ENCODE assay signal across 1 cellular context in the genomic region with DNA sequence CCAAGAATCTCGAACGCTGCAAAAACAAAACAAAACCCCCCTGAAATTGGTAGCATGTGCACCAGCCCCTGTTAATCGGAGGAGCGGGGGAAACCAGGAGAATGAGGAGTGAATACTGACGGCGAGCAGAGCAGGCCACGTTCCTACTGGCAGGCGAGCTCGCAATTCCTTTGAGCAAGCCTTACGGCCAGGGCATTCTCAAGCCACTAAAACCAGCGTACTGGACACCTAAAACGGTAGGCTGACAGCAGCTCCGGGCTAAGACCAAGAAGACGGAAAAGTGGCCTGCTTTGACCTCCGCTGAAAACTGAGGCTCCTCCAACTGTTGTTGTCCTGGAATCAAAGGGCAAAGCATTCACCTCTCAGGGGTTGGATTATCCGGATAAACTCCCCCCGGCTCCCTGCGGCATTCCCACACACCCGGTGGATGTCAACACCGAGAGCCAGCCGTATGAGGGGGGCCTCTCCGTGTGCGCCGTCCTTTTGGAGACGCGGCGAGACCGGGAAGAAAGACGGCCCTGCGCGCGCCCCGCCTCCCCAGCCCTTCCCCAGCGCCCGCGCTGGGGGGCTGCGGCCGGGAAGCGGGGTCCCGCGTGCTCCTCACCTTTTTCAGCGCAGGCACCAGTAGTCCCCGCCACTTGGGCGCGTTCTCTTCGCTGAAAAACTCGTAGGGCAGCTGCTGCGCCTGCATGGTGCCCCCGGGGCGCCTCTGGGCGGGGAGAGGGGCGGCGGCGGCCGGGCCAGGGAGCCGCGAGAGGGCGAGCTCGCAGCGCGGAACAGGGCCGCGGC.
TF ChIP-seq lines count a peak whose summit lies in the region.

No MANE protein-coding gene starts in this region.

TF ChIP-seq in HEK293, 187 proteins besides CTCF, POLR2A, EP300 and RAD21 (continued from another document):
- TF ChIP-seq KLF10 (tag by site-specific recombination; IDR thresholded peaks at IDR 0.05) (0 out of 2 replicates have a peak, but pooled peaks have one; percentile 22), ZNF19 (tag by site-specific recombination; IDR thresholded peaks at IDR 0.05; ENCODE audit: low read depth) (no peak), ZIC2 (tag by site-specific recombination; IDR thresholded peaks at IDR 0.05) (peak; percentile 27; the same call in 1 of the 2 replicates), SP3 (tag by site-specific recombination; IDR thresholded peaks at IDR 0.05) (peak; percentile 26; the same call in 1 of the 2 replicates), ZNF335 (tag by site-specific recombination; conservative IDR thresholded peaks at IDR 0.05) (peak; percentile 81), ZNF600 (tag by site-specific recombination; IDR thresholded peaks at IDR 0.05) (peak; percentile 54; the same call in 1 of the 2 replicates), ZNF660 (tag by site-specific recombination; IDR thresholded peaks at IDR 0.05) (0 out of 2 replicates have a peak, but pooled peaks have one; percentile 14), ZBTB20 (tag by site-specific recombination; IDR thresholded peaks at IDR 0.05) (peak; percentile 48; the same call in 1 of the 2 replicates), ZNF747 (tag by site-specific recombination; IDR thresholded peaks at IDR 0.05) (no peak), SP2 (tag by site-specific recombination; IDR thresholded peaks at IDR 0.05) (peak; percentile 11; the same call in 1 of the 2 replicates), GLIS2 (tag by site-specific recombination; IDR thresholded peaks at IDR 0.05) (peak; percentile 71), ZXDB (tag by site-specific recombination; IDR thresholded peaks at IDR 0.05) (0 out of 2 replicates have a peak, but pooled peaks have one; percentile 9), ZNF132 (tag by site-specific recombination; IDR thresholded peaks at IDR 0.05; ENCODE audit: borderline replicate concordance) (no peak)
- TF ChIP-seq, protein P1, sequence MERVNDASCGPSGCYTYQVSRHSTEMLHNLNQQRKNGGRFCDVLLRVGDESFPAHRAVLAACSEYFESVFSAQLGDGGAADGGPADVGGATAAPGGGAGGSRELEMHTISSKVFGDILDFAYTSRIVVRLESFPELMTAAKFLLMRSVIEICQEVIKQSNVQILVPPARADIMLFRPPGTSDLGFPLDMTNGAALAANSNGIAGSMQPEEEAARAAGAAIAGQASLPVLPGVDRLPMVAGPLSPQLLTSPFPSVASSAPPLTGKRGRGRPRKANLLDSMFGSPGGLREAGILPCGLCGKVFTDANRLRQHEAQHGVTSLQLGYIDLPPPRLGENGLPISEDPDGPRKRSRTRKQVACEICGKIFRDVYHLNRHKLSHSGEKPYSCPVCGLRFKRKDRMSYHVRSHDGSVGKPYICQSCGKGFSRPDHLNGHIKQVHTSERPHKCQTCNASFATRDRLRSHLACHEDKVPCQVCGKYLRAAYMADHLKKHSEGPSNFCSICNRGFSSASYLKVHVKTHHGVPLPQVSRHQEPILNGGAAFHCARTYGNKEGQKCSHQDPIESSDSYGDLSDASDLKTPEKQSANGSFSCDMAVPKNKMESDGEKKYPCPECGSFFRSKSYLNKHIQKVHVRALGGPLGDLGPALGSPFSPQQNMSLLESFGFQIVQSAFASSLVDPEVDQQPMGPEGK (tag by site-specific recombination; IDR thresholded peaks at IDR 0.05) = peak; percentile 34; the same call in 1 of the 2 replicates
- TF ChIP-seq, protein P2, sequence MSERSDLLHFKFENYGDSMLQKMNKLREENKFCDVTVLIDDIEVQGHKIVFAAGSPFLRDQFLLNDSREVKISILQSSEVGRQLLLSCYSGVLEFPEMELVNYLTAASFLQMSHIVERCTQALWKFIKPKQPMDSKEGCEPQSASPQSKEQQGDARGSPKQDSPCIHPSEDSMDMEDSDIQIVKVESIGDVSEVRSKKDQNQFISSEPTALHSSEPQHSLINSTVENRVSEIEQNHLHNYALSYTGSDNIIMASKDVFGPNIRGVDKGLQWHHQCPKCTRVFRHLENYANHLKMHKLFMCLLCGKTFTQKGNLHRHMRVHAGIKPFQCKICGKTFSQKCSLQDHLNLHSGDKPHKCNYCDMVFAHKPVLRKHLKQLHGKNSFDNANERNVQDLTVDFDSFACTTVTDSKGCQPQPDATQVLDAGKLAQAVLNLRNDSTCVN (tag by site-specific recombination; optimal IDR thresholded peaks at IDR 0.05) = peak; percentile 84
- TF ChIP-seq, protein P3, sequence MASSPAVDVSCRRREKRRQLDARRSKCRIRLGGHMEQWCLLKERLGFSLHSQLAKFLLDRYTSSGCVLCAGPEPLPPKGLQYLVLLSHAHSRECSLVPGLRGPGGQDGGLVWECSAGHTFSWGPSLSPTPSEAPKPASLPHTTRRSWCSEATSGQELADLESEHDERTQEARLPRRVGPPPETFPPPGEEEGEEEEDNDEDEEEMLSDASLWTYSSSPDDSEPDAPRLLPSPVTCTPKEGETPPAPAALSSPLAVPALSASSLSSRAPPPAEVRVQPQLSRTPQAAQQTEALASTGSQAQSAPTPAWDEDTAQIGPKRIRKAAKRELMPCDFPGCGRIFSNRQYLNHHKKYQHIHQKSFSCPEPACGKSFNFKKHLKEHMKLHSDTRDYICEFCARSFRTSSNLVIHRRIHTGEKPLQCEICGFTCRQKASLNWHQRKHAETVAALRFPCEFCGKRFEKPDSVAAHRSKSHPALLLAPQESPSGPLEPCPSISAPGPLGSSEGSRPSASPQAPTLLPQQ (tag by site-specific recombination; IDR thresholded peaks at IDR 0.05) = 0 out of 2 replicates have a peak, but pooled peaks have one; percentile 16
- TF ChIP-seq, protein P4, sequence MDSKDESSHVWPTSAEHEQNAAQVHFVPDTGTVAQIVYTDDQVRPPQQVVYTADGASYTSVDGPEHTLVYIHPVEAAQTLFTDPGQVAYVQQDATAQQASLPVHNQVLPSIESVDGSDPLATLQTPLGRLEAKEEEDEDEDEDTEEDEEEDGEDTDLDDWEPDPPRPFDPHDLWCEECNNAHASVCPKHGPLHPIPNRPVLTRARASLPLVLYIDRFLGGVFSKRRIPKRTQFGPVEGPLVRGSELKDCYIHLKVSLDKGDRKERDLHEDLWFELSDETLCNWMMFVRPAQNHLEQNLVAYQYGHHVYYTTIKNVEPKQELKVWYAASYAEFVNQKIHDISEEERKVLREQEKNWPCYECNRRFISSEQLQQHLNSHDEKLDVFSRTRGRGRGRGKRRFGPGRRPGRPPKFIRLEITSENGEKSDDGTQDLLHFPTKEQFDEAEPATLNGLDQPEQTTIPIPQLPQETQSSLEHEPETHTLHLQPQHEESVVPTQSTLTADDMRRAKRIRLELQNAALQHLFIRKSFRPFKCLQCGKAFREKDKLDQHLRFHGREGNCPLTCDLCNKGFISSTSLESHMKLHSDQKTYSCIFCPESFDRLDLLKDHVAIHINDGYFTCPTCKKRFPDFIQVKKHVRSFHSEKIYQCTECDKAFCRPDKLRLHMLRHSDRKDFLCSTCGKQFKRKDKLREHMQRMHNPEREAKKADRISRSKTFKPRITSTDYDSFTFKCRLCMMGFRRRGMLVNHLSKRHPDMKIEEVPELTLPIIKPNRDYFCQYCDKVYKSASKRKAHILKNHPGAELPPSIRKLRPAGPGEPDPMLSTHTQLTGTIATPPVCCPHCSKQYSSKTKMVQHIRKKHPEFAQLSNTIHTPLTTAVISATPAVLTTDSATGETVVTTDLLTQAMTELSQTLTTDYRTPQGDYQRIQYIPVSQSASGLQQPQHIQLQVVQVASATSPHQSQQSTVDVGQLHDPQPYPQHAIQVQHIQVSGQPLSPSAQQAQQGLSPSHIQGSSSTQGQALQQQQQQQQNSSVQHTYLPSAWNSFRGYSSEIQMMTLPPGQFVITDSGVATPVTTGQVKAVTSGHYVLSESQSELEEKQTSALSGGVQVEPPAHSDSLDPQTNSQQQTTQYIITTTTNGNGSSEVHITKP (tag by site-specific recombination; IDR thresholded peaks at IDR 0.05) = peak; percentile 89
TF ChIP-seq in HEK293: peak in this region for 21.
